ENCODE assay signal across 12 cellular contexts in genomic region chr17:83097831-83098230, GRCh38.
"Had no signal": no experiment of that assay in that cellular context is flagged by ENCODE, and none has a peak within 500 bp of the region (broad histone marks: within the 10 kb centered on the region; RNA-seq: fewer than 3 reads in every experiment).

No MANE protein-coding gene starts in this region.

- H3K4me1 Mint-ChIP-seq: activated naive CD8-positive, alpha-beta T cell treated with anti-CD3 and anti-CD28 coated beads, Interleukin-2, amount 10 ng/mL, durations not matched to agents 7 days and 5 days had no signal

- H3K4me3 Mint-ChIP-seq: activated naive CD8-positive, alpha-beta T cell treated with anti-CD3 and anti-CD28 coated beads, Interleukin-2, amount 10 ng/mL, durations not matched to agents 7 days and 5 days; brain; neural crest cell had no signal

- H3K4me3 ChIP-seq: gastroesophageal sphincter, heart left ventricle, psoas muscle had no signal

- H3K9me3 Mint-ChIP-seq: activated naive CD8-positive, alpha-beta T cell treated with anti-CD3 and anti-CD28 coated beads, Interleukin-2, amount 10 ng/mL, durations not matched to agents 7 days and 5 days; neural crest cell had no signal

- DNase-seq: activated CD4-positive, alpha-beta T cell treated with anti-CD3 and anti-CD28 coated beads for 1 hour; activated naive CD8-positive, alpha-beta T cell treated with anti-CD3 and anti-CD28 coated beads, Interleukin-2, amount 10 ng/mL, durations not matched to agents 7 days and 5 days; caudate nucleus; heart left ventricle; mesendoderm; psoas muscle; stimulated activated CD4-positive, alpha-beta T cell treated with anti-CD3 and anti-CD28 coated beads, Interleukin-2, amount 100 ng/mL, for 48 hours; T-helper 2 cell; WERI-Rb-1 had no signal

- H3K36me3 Mint-ChIP-seq: activated naive CD8-positive, alpha-beta T cell treated with anti-CD3 and anti-CD28 coated beads, Interleukin-2, amount 10 ng/mL, durations not matched to agents 7 days and 5 days had no signal

- ATAC-seq: gastroesophageal sphincter had no signal

- H3K36me3 ChIP-seq: WERI-Rb-1 had no signal

- H3K9me3 ChIP-seq: gastroesophageal sphincter, heart left ventricle, psoas muscle had no signal

- H3K27ac ChIP-seq: psoas muscle, WERI-Rb-1 had no signal

- H3K27ac Mint-ChIP-seq: activated naive CD8-positive, alpha-beta T cell treated with anti-CD3 and anti-CD28 coated beads, Interleukin-2, amount 10 ng/mL, durations not matched to agents 7 days and 5 days had no signal
